In the genomic region with DNA sequence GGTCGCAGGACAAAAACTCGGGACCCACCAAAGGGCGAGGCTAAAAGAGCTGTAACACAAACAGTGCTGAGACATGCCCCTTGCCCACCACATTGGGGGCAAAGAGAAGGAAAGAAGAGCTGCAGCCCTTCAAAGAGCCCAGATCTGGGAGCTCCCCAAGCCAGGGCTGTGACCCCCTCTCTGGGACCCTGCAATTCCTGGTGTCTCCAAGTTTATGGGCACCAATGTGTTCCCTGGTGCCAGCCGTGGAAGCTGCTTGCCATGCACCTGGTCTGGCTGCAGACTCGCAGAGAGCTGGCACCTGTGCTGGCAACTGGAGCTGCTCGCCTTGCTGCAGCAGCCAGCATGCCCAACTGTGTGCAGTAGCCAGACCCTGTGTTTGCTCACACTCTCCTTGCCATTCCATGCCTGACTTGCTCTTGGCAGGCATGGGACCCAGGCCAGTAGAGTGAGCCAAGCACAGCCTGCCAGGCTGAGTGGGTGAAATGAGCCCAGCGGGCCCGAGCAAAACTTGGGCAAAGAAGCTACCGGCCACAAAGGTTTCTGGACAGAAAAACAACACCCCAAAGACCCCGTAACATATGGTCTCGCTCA, we compare ENCODE assay signal across 1 cellular context.
TF ChIP-seq lines count a peak whose summit lies in the region.

No MANE protein-coding gene starts in this region.

TF ChIP-seq in HepG2, 621 proteins besides CTCF, POLR2A, EP300 and RAD21:
- TF ChIP-seq, protein P1, sequence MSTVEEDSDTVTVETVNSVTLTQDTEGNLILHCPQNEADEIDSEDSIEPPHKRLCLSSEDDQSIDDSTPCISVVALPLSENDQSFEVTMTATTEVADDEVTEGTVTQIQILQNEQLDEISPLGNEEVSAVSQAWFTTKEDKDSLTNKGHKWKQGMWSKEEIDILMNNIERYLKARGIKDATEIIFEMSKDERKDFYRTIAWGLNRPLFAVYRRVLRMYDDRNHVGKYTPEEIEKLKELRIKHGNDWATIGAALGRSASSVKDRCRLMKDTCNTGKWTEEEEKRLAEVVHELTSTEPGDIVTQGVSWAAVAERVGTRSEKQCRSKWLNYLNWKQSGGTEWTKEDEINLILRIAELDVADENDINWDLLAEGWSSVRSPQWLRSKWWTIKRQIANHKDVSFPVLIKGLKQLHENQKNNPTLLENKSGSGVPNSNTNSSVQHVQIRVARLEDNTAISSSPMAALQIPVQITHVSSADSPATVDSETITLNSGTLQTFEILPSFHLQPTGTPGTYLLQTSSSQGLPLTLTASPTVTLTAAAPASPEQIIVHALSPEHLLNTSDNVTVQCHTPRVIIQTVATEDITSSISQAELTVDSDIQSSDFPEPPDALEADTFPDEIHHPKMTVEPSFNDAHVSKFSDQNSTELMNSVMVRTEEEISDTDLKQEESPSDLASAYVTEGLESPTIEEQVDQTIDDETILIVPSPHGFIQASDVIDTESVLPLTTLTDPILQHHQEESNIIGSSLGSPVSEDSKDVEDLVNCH (CRISPR knock-in tag; IDR thresholded peaks at IDR 0.05) = no peak
- TF ChIP-seq SIN3B (IDR thresholded peaks at IDR 0.05; ENCODE audit: low read length) (no peak), SOX5 (CRISPR knock-in tag; IDR thresholded peaks at IDR 0.05; ENCODE audit: borderline replicate concordance) (no peak), NR2C2 (CRISPR knock-in tag; IDR thresholded peaks at IDR 0.05; ENCODE audit: borderline replicate concordance) (no peak), FOXM1 (CRISPR knock-in tag; IDR thresholded peaks at IDR 0.05) (no peak), ZNF101 (CRISPR knock-in tag; IDR thresholded peaks at IDR 0.05; ENCODE audit: borderline replicate concordance, low read depth) (no peak), ADNP (CRISPR knock-in tag; IDR thresholded peaks at IDR 0.05) (no peak), ZFP36L2 (CRISPR knock-in tag; IDR thresholded peaks at IDR 0.05) (no peak), SCMH1 (CRISPR knock-in tag; IDR thresholded peaks at IDR 0.05; ENCODE audit: borderline replicate concordance) (no peak), POLR2AphosphoS2 (IDR thresholded peaks at IDR 0.05; ENCODE audit: low read depth, low read length) (no peak)
- TF ChIP-seq, protein P2, sequence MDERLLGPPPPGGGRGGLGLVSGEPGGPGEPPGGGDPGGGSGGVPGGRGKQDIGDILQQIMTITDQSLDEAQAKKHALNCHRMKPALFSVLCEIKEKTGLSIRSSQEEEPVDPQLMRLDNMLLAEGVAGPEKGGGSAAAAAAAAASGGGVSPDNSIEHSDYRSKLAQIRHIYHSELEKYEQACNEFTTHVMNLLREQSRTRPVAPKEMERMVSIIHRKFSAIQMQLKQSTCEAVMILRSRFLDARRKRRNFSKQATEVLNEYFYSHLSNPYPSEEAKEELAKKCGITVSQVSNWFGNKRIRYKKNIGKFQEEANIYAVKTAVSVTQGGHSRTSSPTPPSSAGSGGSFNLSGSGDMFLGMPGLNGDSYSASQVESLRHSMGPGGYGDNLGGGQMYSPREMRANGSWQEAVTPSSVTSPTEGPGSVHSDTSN (CRISPR knock-in tag; IDR thresholded peaks at IDR 0.05) = no peak
- TF ChIP-seq, protein P3, sequence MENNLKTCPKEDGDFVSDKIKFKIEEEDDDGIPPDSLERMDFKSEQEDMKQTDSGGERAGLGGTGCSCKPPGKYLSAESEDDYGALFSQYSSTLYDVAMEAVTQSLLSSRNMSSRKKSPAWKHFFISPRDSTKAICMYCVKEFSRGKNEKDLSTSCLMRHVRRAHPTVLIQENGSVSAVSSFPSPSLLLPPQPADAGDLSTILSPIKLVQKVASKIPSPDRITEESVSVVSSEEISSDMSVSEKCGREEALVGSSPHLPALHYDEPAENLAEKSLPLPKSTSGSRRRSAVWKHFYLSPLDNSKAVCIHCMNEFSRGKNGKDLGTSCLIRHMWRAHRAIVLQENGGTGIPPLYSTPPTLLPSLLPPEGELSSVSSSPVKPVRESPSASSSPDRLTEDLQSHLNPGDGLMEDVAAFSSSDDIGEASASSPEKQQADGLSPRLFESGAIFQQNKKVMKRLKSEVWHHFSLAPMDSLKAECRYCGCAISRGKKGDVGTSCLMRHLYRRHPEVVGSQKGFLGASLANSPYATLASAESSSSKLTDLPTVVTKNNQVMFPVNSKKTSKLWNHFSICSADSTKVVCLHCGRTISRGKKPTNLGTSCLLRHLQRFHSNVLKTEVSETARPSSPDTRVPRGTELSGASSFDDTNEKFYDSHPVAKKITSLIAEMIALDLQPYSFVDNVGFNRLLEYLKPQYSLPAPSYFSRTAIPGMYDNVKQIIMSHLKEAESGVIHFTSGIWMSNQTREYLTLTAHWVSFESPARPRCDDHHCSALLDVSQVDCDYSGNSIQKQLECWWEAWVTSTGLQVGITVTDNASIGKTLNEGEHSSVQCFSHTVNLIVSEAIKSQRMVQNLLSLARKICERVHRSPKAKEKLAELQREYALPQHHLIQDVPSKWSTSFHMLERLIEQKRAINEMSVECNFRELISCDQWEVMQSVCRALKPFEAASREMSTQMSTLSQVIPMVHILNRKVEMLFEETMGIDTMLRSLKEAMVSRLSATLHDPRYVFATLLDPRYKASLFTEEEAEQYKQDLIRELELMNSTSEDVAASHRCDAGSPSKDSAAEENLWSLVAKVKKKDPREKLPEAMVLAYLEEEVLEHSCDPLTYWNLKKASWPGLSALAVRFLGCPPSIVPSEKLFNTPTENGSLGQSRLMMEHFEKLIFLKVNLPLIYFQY (CRISPR knock-in tag; IDR thresholded peaks at IDR 0.05; ENCODE audit: borderline replicate concordance) = no peak
- TF ChIP-seq, protein P4, sequence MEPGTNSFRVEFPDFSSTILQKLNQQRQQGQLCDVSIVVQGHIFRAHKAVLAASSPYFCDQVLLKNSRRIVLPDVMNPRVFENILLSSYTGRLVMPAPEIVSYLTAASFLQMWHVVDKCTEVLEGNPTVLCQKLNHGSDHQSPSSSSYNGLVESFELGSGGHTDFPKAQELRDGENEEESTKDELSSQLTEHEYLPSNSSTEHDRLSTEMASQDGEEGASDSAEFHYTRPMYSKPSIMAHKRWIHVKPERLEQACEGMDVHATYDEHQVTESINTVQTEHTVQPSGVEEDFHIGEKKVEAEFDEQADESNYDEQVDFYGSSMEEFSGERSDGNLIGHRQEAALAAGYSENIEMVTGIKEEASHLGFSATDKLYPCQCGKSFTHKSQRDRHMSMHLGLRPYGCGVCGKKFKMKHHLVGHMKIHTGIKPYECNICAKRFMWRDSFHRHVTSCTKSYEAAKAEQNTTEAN (CRISPR knock-in tag; conservative IDR thresholded peaks at IDR 0.05) = no peak
- TF ChIP-seq, protein P5, sequence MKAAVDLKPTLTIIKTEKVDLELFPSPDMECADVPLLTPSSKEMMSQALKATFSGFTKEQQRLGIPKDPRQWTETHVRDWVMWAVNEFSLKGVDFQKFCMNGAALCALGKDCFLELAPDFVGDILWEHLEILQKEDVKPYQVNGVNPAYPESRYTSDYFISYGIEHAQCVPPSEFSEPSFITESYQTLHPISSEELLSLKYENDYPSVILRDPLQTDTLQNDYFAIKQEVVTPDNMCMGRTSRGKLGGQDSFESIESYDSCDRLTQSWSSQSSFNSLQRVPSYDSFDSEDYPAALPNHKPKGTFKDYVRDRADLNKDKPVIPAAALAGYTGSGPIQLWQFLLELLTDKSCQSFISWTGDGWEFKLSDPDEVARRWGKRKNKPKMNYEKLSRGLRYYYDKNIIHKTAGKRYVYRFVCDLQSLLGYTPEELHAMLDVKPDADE (CRISPR knock-in tag; IDR thresholded peaks at IDR 0.05) = no peak
- TF ChIP-seq, protein P6, sequence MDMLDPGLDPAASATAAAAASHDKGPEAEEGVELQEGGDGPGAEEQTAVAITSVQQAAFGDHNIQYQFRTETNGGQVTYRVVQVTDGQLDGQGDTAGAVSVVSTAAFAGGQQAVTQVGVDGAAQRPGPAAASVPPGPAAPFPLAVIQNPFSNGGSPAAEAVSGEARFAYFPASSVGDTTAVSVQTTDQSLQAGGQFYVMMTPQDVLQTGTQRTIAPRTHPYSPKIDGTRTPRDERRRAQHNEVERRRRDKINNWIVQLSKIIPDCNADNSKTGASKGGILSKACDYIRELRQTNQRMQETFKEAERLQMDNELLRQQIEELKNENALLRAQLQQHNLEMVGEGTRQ (IDR thresholded peaks at IDR 0.05; ENCODE audit: low read depth, low read length) = no peak
- TF ChIP-seq, protein P6 (CRISPR knock-in tag; IDR thresholded peaks at IDR 0.05; ENCODE audit: borderline replicate concordance) = no peak
- TF ChIP-seq, protein P7, sequence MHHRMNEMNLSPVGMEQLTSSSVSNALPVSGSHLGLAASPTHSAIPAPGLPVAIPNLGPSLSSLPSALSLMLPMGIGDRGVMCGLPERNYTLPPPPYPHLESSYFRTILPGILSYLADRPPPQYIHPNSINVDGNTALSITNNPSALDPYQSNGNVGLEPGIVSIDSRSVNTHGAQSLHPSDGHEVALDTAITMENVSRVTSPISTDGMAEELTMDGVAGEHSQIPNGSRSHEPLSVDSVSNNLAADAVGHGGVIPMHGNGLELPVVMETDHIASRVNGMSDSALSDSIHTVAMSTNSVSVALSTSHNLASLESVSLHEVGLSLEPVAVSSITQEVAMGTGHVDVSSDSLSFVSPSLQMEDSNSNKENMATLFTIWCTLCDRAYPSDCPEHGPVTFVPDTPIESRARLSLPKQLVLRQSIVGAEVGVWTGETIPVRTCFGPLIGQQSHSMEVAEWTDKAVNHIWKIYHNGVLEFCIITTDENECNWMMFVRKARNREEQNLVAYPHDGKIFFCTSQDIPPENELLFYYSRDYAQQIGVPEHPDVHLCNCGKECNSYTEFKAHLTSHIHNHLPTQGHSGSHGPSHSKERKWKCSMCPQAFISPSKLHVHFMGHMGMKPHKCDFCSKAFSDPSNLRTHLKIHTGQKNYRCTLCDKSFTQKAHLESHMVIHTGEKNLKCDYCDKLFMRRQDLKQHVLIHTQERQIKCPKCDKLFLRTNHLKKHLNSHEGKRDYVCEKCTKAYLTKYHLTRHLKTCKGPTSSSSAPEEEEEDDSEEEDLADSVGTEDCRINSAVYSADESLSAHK (CRISPR knock-in tag; IDR thresholded peaks at IDR 0.05; ENCODE audit: borderline replicate concordance) = no peak
